21 cellular contexts compared by ENCODE assay signal in the genomic region with DNA sequence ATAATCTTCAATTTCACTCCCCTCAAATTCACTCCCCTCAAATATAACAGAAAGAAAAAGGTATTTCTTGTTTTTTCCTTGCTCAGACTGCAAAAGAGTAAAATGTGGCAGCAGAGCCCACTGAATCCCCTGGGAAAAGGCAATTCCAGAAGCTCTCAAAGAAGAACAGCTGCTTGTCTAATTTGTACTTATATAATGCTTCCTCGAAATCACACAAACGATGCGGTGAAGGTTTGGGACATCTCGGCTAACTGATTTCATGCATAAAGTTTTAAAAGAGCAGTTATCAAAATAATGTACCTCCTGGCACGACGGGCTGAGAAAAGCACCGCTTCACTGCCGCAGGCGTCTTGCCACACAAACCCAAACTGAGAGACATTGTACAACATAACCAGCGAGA. TPM values are rescaled to one million over a fixed set of nuclear protein-coding genes. Genes with fewer than 3 reads are reported as not detected.
DNase-seq lines count a peak whose midpoint lies in the region; ATAC-seq, FAIRE-seq and TF ChIP-seq lines count a peak whose summit lies in the region.
"Had no signal": no experiment of that assay in that cellular context is flagged by ENCODE, and none has a peak within 500 bp of the region (broad histone marks: within the 10 kb centered on the region; RNA-seq: fewer than 3 reads in every experiment).

No MANE protein-coding gene starts in this region.

- H3K27ac Mint-ChIP-seq in activated naive CD4-positive, alpha-beta T cell treated with anti-CD3 and anti-CD28 coated beads, Interleukin-2, amount 50 U/mL, for 72 hours: peak overlapping the region; percentile 42 to 74
- H3K27ac Mint-ChIP-seq in activated naive CD4-positive, alpha-beta T cell treated with anti-CD3 and anti-CD28 coated beads, Interleukin-2, amount 10 ng/mL, durations not matched to agents 7 days and 5 days: no peak overlapping the region
- H3K27ac Mint-ChIP-seq in progenitor cell of endocrine pancreas (peak overlapping the region; percentile 15), GM23338 (no peak overlapping the region)
- H3K27ac Mint-ChIP-seq: B cell had no signal

- no peak for DNase-seq in activated naive CD4-positive, alpha-beta T cell treated with anti-CD3 and anti-CD28 coated beads, Interleukin-2, amount 50 U/mL, for 72 hours (ENCODE audit: low spot score in 2 of 2)
- no peak for DNase-seq in activated naive CD4-positive, alpha-beta T cell treated with anti-CD3 and anti-CD28 coated beads, Interleukin-2, amount 10 ng/mL, durations not matched to agents 7 days and 5 days
- DNase-seq in NCI-H1694 (lab: John Stamatoyannopoulos, UW) (peak; percentile 15), K562 (ENCODE audit: extremely low read depth in 1 of 4, low spot score in 3 of 4) (no peak), progenitor cell of endocrine pancreas (ENCODE audit: low spot score, unreplicated experiment) (no peak), foreskin melanocyte (no peak), DMS79 treated with DMSO at 0.1 percent for 48 hours (lab: John Stamatoyannopoulos, UW) (no peak), GM23338 (ENCODE audit: low spot score) (no peak)
- DNase-seq: CD8-positive, alpha-beta memory T cell; DMS153; NCI-H1092; NCI-H1417 treated with DMSO at 0.1 percent for 48 hours; NCI-H1930; NCI-H2107; NCI-H446 treated with DMSO at 0.1 percent for 48 hours; NCI-H69; Right ventricle myocardium superior; RPMI8226 had no signal

- H3F3A ChIP-seq in GM23338 (replicated peaks; ENCODE audit: low read depth): peaks cover 23% of the 10 kb centered on the region

- H3K4me2 ChIP-seq in K562 (ENCODE audit: insufficient read depth, low read length) (no peak overlapping the region), GM23338 (no peak overlapping the region)

- H3K27me3 ChIP-seq in K562 (ENCODE audit: control insufficient read depth in 2 of 2, insufficient read depth in 2 of 2, low read length in 2 of 2) (peaks cover 37 to 70% of the 10 kb centered on the region in 2 experiments), GM23338 (ENCODE audit: insufficient read depth) (no peaks in the 10 kb centered on the region)

- intact Hi-C loops in K562 (cut with micrococcal nuclease): loop anchor here (5.0 to 10.0 kb wide), 3 partner anchors 52 to 257 kb away; no protein-coding TSS in a partner anchor

- H3K4me3 ChIP-seq in K562: no peak overlapping the region
- H3K4me3 ChIP-seq in GM23338: no peak overlapping the region

- 9% methylated on average over 10 of the region's 10 CpGs for WGBS in K562 (ENCODE audit: insufficient coverage, low coverage, missing lambda C conversion rate)

- no peak for TF ChIP-seq CTCF in K562 (IDR thresholded peaks at IDR 0.05 in 2 of 3, conservative IDR thresholded peaks at IDR 0.05 in 1 of 3; ENCODE audit: insufficient read depth in 2 of 3, low read depth in 1 of 3, low read length in 3 of 3)
- TF ChIP-seq CTCF in progenitor cell of endocrine pancreas (IDR thresholded peaks at IDR 0.05; ENCODE audit: unreplicated experiment): no peak
- no peak for TF ChIP-seq CTCF in GM23338 (conservative IDR thresholded peaks at IDR 0.05; ENCODE audit: low read depth in 2 of 2)

- no peaks in the 10 kb centered on the region for H3K4me1 Mint-ChIP-seq in activated naive CD4-positive, alpha-beta T cell treated with anti-CD3 and anti-CD28 coated beads, Interleukin-2, amount 10 ng/mL, durations not matched to agents 7 days and 5 days
- H3K4me1 Mint-ChIP-seq in progenitor cell of endocrine pancreas (ENCODE audit: low read depth) (peaks cover 24% of the 10 kb centered on the region), GM23338 (peaks cover 66% of the 10 kb centered on the region)
- H3K4me1 Mint-ChIP-seq: B cell had no signal

- no peak for TF ChIP-seq RAD21 in K562 (CRISPR knock-in tag; conservative IDR thresholded peaks at IDR 0.05 in 1 of 2, IDR thresholded peaks at IDR 0.05 in 1 of 2)

- H3K4me1 ChIP-seq in K562 (replicated peaks in 1 of 2; ENCODE audit: control insufficient read depth in 2 of 2, insufficient read depth in 2 of 2, low read length in 2 of 2): peaks cover 6% of the 10 kb centered on the region in 2 experiments; a peak in 4 of 5 replicates
- peaks cover 46% of the 10 kb centered on the region for H3K4me1 ChIP-seq in GM23338 (ENCODE audit: insufficient read depth)

- no peaks in the 10 kb centered on the region for H3K9me1 ChIP-seq in K562 (ENCODE audit: control insufficient read depth, insufficient read depth, low read length)

- BruUV-seq in K562 (replicated peaks; lab: Mats Ljungman, UMichigan): no TSS peak

- H3K36me3 ChIP-seq in K562 (ENCODE audit: control insufficient read depth, insufficient read depth, low read length) (no peaks in the 10 kb centered on the region), GM23338 (ENCODE audit: insufficient read depth) (no peaks in the 10 kb centered on the region; the same call in 1 of the 2 replicates)

- H3K9me3 ChIP-seq in K562 (replicated peaks; ENCODE audit: control insufficient read depth, insufficient read depth, low read depth, low read length): no peaks in the 10 kb centered on the region

- peaks cover 0 to 23% of the 10 kb centered on the region in 2 donors for H3K36me3 Mint-ChIP-seq in activated naive CD4-positive, alpha-beta T cell treated with anti-CD3 and anti-CD28 coated beads, Interleukin-2, amount 50 U/mL, for 72 hours
- peaks cover 50% of the 10 kb centered on the region for H3K36me3 Mint-ChIP-seq in activated naive CD4-positive, alpha-beta T cell treated with anti-CD3 and anti-CD28 coated beads, Interleukin-2, amount 10 ng/mL, durations not matched to agents 7 days and 5 days
- H3K36me3 Mint-ChIP-seq in progenitor cell of endocrine pancreas (ENCODE audit: insufficient read depth) (peaks cover 3% of the 10 kb centered on the region), GM23338 (ENCODE audit: low read depth) (peaks cover 20% of the 10 kb centered on the region; the same call in 2 of the 3 replicates)

- no peak for TF ChIP-seq EP300 in K562 (IDR thresholded peaks at IDR 0.05; ENCODE audit: low read length)

- in situ Hi-C loops in K562 (cut with MboI): no loop called here

- no peaks in the 10 kb centered on the region; the same call in 1 of the 2 replicates for H4K20me1 ChIP-seq in K562 (replicated peaks; ENCODE audit: control insufficient read depth, insufficient read depth, low read length)
- H4K20me1 ChIP-seq in GM23338 (replicated peaks; ENCODE audit: insufficient read depth): no peaks in the 10 kb centered on the region

- H3K9ac ChIP-seq in K562 (ENCODE audit: insufficient read depth in 1 of 2, low read depth in 2 of 2, low read length in 2 of 2): no peak overlapping the region

- no peak for ATAC-seq in activated naive CD4-positive, alpha-beta T cell treated with anti-CD3 and anti-CD28 coated beads, Interleukin-2, amount 50 U/mL, for 72 hours
- ATAC-seq in K562 (no peak), GM23338 (no peak)

- TF ChIP-seq POLR2A in K562 (conservative IDR thresholded peaks at IDR 0.05): no peak

- POLR2A ChIA-PET in K562 (lab: Yijun Ruan, JAX): no interaction called here

- H3K9me3 Mint-ChIP-seq in activated naive CD4-positive, alpha-beta T cell treated with anti-CD3 and anti-CD28 coated beads, Interleukin-2, amount 50 U/mL, for 72 hours: no peaks in the 10 kb centered on the region
- no peaks in the 10 kb centered on the region for H3K9me3 Mint-ChIP-seq in activated naive CD4-positive, alpha-beta T cell treated with anti-CD3 and anti-CD28 coated beads, Interleukin-2, amount 10 ng/mL, durations not matched to agents 7 days and 5 days
- H3K9me3 Mint-ChIP-seq in progenitor cell of endocrine pancreas (ENCODE audit: low read depth): no peaks in the 10 kb centered on the region
- H3K9me3 Mint-ChIP-seq in GM23338: no peaks in the 10 kb centered on the region
- H3K9me3 Mint-ChIP-seq: CD8-positive, alpha-beta memory T cell had no signal

- CTCF ChIA-PET in activated naive CD4-positive, alpha-beta T cell treated with anti-CD3 and anti-CD28 coated beads, Interleukin-2, amount 10 ng/mL, durations not matched to agents 7 days and 5 days (lab: Charles Lee): no interaction called here
- CTCF ChIA-PET in K562 (lab: Yijun Ruan, JAX; ENCODE audit: low intra/inter-chr PET ratio): no interaction called here

- FAIRE-seq in K562 (lab: Jason Lieb, UNC): peak; percentile 6
- FAIRE-seq: H54 had no signal

- H3K27me3 Mint-ChIP-seq in activated naive CD4-positive, alpha-beta T cell treated with anti-CD3 and anti-CD28 coated beads, Interleukin-2, amount 10 ng/mL, durations not matched to agents 7 days and 5 days: no peaks in the 10 kb centered on the region
- H3K27me3 Mint-ChIP-seq in progenitor cell of endocrine pancreas (no peaks in the 10 kb centered on the region), GM23338 (ENCODE audit: insufficient read depth, low read depth, poor library complexity) (peaks cover 21% of the 10 kb centered on the region)
- H3K27me3 Mint-ChIP-seq: B cell; CD8-positive, alpha-beta memory T cell had no signal

- no peaks in the 10 kb centered on the region for H3K79me2 ChIP-seq in K562 (ENCODE audit: control insufficient read depth, insufficient read depth, low read length)
- H3K79me2 ChIP-seq in GM23338 (replicated peaks; ENCODE audit: insufficient read depth): no peaks in the 10 kb centered on the region

- H3K27ac ChIP-seq in K562 (ENCODE audit: extremely low read depth, low read depth, low read length) (no peak overlapping the region), GM23338 (ENCODE audit: low read depth) (no peak overlapping the region)
- H3K27ac ChIP-seq: C4-2B had no signal

- H2AFZ ChIP-seq in K562 (ENCODE audit: low read depth, low read length) (no peak overlapping the region), GM23338 (no peak overlapping the region)

- H3K9me2 ChIP-seq in GM23338 (ENCODE audit: insufficient read depth): no peaks in the 10 kb centered on the region

- no peak overlapping the region for H3K4me3 Mint-ChIP-seq in activated naive CD4-positive, alpha-beta T cell treated with anti-CD3 and anti-CD28 coated beads, Interleukin-2, amount 10 ng/mL, durations not matched to agents 7 days and 5 days
- H3K4me3 Mint-ChIP-seq in progenitor cell of endocrine pancreas (ENCODE audit: low read depth) (no peak overlapping the region), GM23338 (no peak overlapping the region)
- H3K4me3 Mint-ChIP-seq: B cell; CD8-positive, alpha-beta memory T cell had no signal

RNA-seq across cellular contexts. Expression of gene BDH1, which starts 10.7 kb away (rescaled TPM):
- total RNA-seq in activated naive CD4-positive, alpha-beta T cell treated with anti-CD3 and anti-CD28 coated beads, Interleukin-2, amount 50 U/mL, for 72 hours: 100 to 1,000 TPM in 1 of 2 donors, 10 to 100 TPM in 1; 57.3 to 131 TPM
- total RNA-seq in K562 (2011; cell fraction: chromatin; rRNA removed; ENCODE audit: low replicate concordance): 0.60 and 1.0 TPM in 2 replicates
- 0.26 and 0.33 TPM in 2 replicates for total RNA-seq in K562 (2011; cell fraction: nucleolus; rRNA removed)
- total RNA-seq in K562 (2011; cell fraction: nucleoplasm; rRNA removed): 0.44 and 1.4 TPM in 2 replicates
- total RNA-seq in K562 (2014; rRNA removed) (0.29 TPM in 1 of 2 replicates, not detected in the other), K562 (2014; rRNA removed; fragmentation: Illumina TruSeq; extraction: Trizol) (0.11 TPM in 1 of 2 replicates, not detected in the other), K562 (2015; rRNA removed; fragmentation: Illumina TruSeq; extraction: Trizol) (0.04 TPM in 1 of 2 replicates, not detected in the other), K562 (2021) (0.11 and 0.27 TPM in 2 replicates), progenitor cell of endocrine pancreas (41.9 and 42.8 TPM in 2 replicates)
- polyA plus RNA-seq in K562 (2011; rRNA removed) (0.03 and 0.32 TPM in 2 replicates), K562 (2014; fragmentation: Illumina TruSeq; extraction: Trizol) (0.19 TPM in 1 of 2 replicates, not detected in the other), K562 (2014; fragmentation: Nextera tagmentation; extraction: Ambion mirVana) (under 1 TPM; 0.13 to 0.89 TPM), K562 (2014; rRNA removed) (0.07 and 0.69 TPM in 2 replicates), GM23338 (2016; fragmentation: Nextera tagmentation; extraction: Ambion mirVana) (17.1 and 19.3 TPM in 2 replicates)
- 0.06 and 0.22 TPM in 2 replicates for polyA plus RNA-seq in K562 (2011; cell fraction: cytosol; rRNA removed)
- 0.38 and 0.94 TPM in 2 replicates for polyA plus RNA-seq in K562 (2011; cell fraction: nucleus; rRNA removed)
- polyA plus RNA-seq in K562 (2012): 0.36 and 0.76 TPM in 2 replicates
- 0.21 TPM in 1 of 2 replicates, not detected in the other for polyA minus RNA-seq in K562 (2011; rRNA and poly(A)+ RNA removed)
- not detected in 2 replicates for polyA minus RNA-seq in K562 (2011; cell fraction: cytosol; rRNA and poly(A)+ RNA removed)
- 0.11 and 0.13 TPM in 2 replicates for polyA minus RNA-seq in K562 (2011; cell fraction: nucleus; rRNA and poly(A)+ RNA removed)
- 11.2 and 18.1 TPM in 2 replicates for total RNA-seq in GM23338 (2014; rRNA removed; shearing (Covaris generic))

Comparison
In these comparisons a context has a peak if more than half of its experiments do, and no peak if none do; other contexts are left out.
1. H3K27ac Mint-ChIP-seq: peak in activated naive CD4-positive, alpha-beta T cell treated with anti-CD3 and anti-CD28 coated beads, Interleukin-2, amount 50 U/mL, for 72 hours (2 of 2) and progenitor cell of endocrine pancreas (single experiment); none in activated naive CD4-positive, alpha-beta T cell treated with anti-CD3 and anti-CD28 coated beads, Interleukin-2, amount 10 ng/mL, durations not matched to agents 7 days and 5 days (single experiment) and GM23338 (single experiment).